Comparison of ENCODE assay signal across 8 cellular contexts in the genomic region with DNA sequence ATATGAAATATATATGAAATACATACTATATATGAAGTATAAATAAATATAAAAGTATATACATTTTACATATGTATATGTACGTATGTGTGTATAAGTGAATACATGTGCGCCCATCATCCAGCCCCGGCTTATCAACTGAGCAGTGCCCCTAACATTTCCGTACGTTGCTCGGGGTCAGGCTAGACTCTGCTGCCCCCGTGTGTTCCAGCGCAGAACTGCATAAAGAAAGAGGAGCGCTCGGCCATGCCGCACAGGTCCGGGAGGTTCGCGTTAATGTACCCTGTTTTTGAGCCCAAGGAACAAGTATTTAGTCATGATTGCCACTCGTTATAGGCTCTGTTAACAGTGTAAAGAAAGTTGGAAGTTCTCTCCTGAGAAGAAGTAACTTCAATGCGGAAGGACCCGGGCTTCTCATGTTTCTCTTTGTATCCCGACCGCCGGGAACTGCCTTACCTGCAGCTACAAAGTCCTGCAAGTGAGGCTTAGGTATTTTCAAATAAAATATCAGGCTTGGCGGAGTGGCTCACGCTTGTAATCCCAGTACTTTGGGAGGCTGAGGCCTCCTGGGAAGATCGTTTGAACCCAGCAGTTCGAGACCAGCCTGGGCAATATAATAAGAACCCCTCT. TPM values are rescaled to one million over a fixed set of nuclear protein-coding genes. Genes with fewer than 3 reads are reported as not detected.
A peak's percentile ranks its signal among the peaks of the same experiment; 100 is the strongest.
DNase-seq lines count a peak whose midpoint lies in the region; ATAC-seq and TF ChIP-seq lines count a peak whose summit lies in the region.

No MANE protein-coding gene starts in this region.

- H3K27ac ChIP-seq in left lung, result no peak overlapping the region

- no peak overlapping the region for H3K27ac Mint-ChIP-seq in chondrocyte (ENCODE audit: unreplicated experiment)

- H3K9me3 Mint-ChIP-seq in chondrocyte (ENCODE audit: low read depth), result no peaks in the 10 kb centered on the region

- DNase-seq in AG08395 (ENCODE audit: low spot score) (peak; percentile 76), NCI-H2227 (lab: John Stamatoyannopoulos, UW; ENCODE audit: unreplicated experiment) (peak; percentile 57), chondrocyte (ENCODE audit: low spot score) (no peak), left lung (peak; percentile 43 to 87)
- peak; percentile 80 for DNase-seq in activated CD4-positive, CD25-positive, alpha-beta regulatory T cell treated with anti-CD3 and anti-CD28 coated beads, Interleukin-2, amount 50 U/mL, for 72 hours
- DNase-seq in stimulated activated CD4-positive, alpha-beta T cell treated with anti-CD3 and anti-CD28 coated beads, TNF-alpha, amount 100 ng/mL, for 1 hour (ENCODE audit: low read depth in 3 of 3, low spot score in 1 of 3), result peak; percentile 16 to 80 (median 49)

- H3K4me1 Mint-ChIP-seq in chondrocyte (ENCODE audit: low read depth), result peaks cover 17% of the 10 kb centered on the region

- H3K4me3 Mint-ChIP-seq in chondrocyte (ENCODE audit: unreplicated experiment), result peak overlapping the region; percentile 56

- no peak overlapping the region for H3K4me3 ChIP-seq in left lung

- ATAC-seq in GM18520 (IDR thresholded peaks at IDR 0.05; ENCODE audit: unreplicated experiment) (peak; percentile 76), HG03097 (IDR thresholded peaks at IDR 0.05; ENCODE audit: low FRiP score, unreplicated experiment) (peak; percentile 88), left lung (peak; percentile 98)

- H3K4me1 ChIP-seq in left lung, result no peaks in the 10 kb centered on the region

- no peaks in the 10 kb centered on the region for H3K36me3 Mint-ChIP-seq in chondrocyte (ENCODE audit: low read depth)

- peaks cover 3 to 29% of the 10 kb centered on the region in 2 donors for H3K27me3 ChIP-seq in left lung

- intact Hi-C loops in left lung (cut with DNase I), result no loop called here

- H3K9me3 ChIP-seq in left lung, result no peaks in the 10 kb centered on the region

- peaks cover 33% of the 10 kb centered on the region for H3K27me3 Mint-ChIP-seq in chondrocyte (ENCODE audit: low read depth)

- H3K36me3 ChIP-seq in left lung, result no peaks in the 10 kb centered on the region

- peak; percentile 98 for TF ChIP-seq CTCF in chondrocyte (IDR thresholded peaks at IDR 0.05)
- TF ChIP-seq CTCF in left lung (IDR thresholded peaks at IDR 0.05), result peak; percentile 84 to 90

RNA-seq across cellular contexts. Expression of gene CD8B2, which starts 55.7 kb away (rescaled TPM):
- total RNA-seq in chondrocyte, result not detected in 3 replicates
- total RNA-seq in left lung, result under 1 TPM in 1 of 2 donors, not detected in 1; 0.10 TPM
